Comparison of ENCODE assay signal across 2 cellular contexts in the genomic region with DNA sequence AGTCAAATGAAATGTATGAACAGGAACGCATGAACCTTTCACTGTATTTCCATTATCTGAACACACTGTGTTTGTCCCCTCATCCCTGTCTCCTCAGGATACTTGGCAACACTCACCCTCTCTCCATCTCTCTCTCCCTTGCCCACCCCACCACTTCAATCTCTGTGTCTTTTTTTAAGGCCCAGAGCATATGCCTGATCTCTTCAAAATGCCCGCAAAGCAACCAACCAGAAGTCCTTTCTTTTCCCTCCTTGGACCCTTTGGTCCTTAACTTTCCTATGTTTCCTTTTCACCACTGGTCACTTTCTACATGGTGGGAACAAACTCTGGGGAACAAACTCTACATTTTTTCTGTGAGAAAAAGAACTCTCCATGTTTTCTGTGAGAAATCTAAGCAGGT.
TF ChIP-seq lines count a peak whose summit lies in the region.

No MANE protein-coding gene starts in this region.

TF ChIP-seq in liver, 16 proteins besides CTCF, POLR2A, EP300 and RAD21:
- TF ChIP-seq ZBTB33 (IDR thresholded peaks at IDR 0.05) (no peak), TAF1 (conservative IDR thresholded peaks at IDR 0.05) (no peak), SP1 (IDR thresholded peaks at IDR 0.05) (no peak), MAX (IDR thresholded peaks at IDR 0.05) (no peak), EGR1 (IDR thresholded peaks at IDR 0.05; ENCODE audit: low read depth in 2 of 2) (no peak), YY1 (IDR thresholded peaks at IDR 0.05) (no peak), HNF4G (IDR thresholded peaks at IDR 0.05) (no peak), HNF4A (conservative IDR thresholded peaks at IDR 0.05) (no peak), REST (IDR thresholded peaks at IDR 0.05) (no peak), GABPA (IDR thresholded peaks at IDR 0.05 in 1 of 2, conservative IDR thresholded peaks at IDR 0.05 in 1 of 2) (no peak), JUND (IDR thresholded peaks at IDR 0.05) (no peak), FOXA2 (IDR thresholded peaks at IDR 0.05) (no peak), NR2F2 (IDR thresholded peaks at IDR 0.05) (no peak)

TF ChIP-seq in HepG2, 621 proteins besides CTCF, POLR2A, EP300 and RAD21:
- TF ChIP-seq, protein P1, sequence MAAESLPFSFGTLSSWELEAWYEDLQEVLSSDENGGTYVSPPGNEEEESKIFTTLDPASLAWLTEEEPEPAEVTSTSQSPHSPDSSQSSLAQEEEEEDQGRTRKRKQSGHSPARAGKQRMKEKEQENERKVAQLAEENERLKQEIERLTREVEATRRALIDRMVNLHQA (CRISPR knock-in tag; IDR thresholded peaks at IDR 0.05): no peak
- TF ChIP-seq, protein P2, sequence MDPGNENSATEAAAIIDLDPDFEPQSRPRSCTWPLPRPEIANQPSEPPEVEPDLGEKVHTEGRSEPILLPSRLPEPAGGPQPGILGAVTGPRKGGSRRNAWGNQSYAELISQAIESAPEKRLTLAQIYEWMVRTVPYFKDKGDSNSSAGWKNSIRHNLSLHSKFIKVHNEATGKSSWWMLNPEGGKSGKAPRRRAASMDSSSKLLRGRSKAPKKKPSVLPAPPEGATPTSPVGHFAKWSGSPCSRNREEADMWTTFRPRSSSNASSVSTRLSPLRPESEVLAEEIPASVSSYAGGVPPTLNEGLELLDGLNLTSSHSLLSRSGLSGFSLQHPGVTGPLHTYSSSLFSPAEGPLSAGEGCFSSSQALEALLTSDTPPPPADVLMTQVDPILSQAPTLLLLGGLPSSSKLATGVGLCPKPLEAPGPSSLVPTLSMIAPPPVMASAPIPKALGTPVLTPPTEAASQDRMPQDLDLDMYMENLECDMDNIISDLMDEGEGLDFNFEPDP (CRISPR knock-in tag; conservative IDR thresholded peaks at IDR 0.05): no peak
